ENCODE assay signal across 13 cellular contexts in genomic region chr6:105259912-105260889, GRCh38.
DNase-seq lines count a peak whose midpoint lies in the region; ATAC-seq and TF ChIP-seq lines count a peak whose summit lies in the region.
"Had no signal": no experiment of that assay in that cellular context is flagged by ENCODE, and none has a peak within 500 bp of the region (broad histone marks: within the 10 kb centered on the region; RNA-seq: fewer than 3 reads in every experiment).

No MANE protein-coding gene starts in this region.

- H3K4me1 ChIP-seq in left lung: no peaks in the 10 kb centered on the region
- no peaks in the 10 kb centered on the region for H3K4me1 ChIP-seq in gastroesophageal sphincter
- H3K4me1 ChIP-seq: foreskin keratinocyte, upper lobe of right lung had no signal

- H3K36me3 ChIP-seq in left lung (no peaks in the 10 kb centered on the region), gastroesophageal sphincter (no peaks in the 10 kb centered on the region)
- H3K36me3 ChIP-seq: upper lobe of right lung had no signal

- TF ChIP-seq EP300 in gastroesophageal sphincter (IDR thresholded peaks at IDR 0.05): no peak

- WGBS in gastroesophageal sphincter (ENCODE audit: low coverage in 1 of 2), 2 donors: 62 to 83% methylated on average over 12 to 13 of the region's 13 CpGs

- ATAC-seq in SK-N-SH treated with all-trans-retinoic acid at 6 μM for 48 hours (peak; percentile 74; the same call in 2 of the 3 replicates), left lung (peak; percentile 26), gastroesophageal sphincter (no peak)
- ATAC-seq: effector memory CD8-positive, alpha-beta T cell; upper lobe of right lung had no signal

- TF ChIP-seq POLR2A in gastroesophageal sphincter (IDR thresholded peaks at IDR 0.05): no peak

- TF ChIP-seq CTCF in left lung (IDR thresholded peaks at IDR 0.05) (no peak), gastroesophageal sphincter (IDR thresholded peaks at IDR 0.05) (no peak)

- no peaks in the 10 kb centered on the region for H3K27me3 ChIP-seq in left lung
- no peaks in the 10 kb centered on the region for H3K27me3 ChIP-seq in gastroesophageal sphincter
- H3K27me3 ChIP-seq: upper lobe of right lung had no signal

- intact Hi-C loops in left lung (cut with DNase I): no loop called here
- intact Hi-C loops in head of caudate nucleus (cut with DNase I): no loop called here

- peak; percentile 42 for DNase-seq in NCI-H1105 (lab: John Stamatoyannopoulos, UW)
- peak; percentile 96 for DNase-seq in NCI-H2107 treated with DMSO at 0.1 percent for 48 hours (lab: John Stamatoyannopoulos, UW; ENCODE audit: unreplicated experiment)
- no peak for DNase-seq in left lung
- DNase-seq in GM19240 (ENCODE audit: insufficient read length, low spot score): no peak
- no peak for DNase-seq in head of caudate nucleus
- DNase-seq: activated gamma-delta T cell treated with Interleukin-2 at 50 U/mL for 16 hours; effector memory CD8-positive, alpha-beta T cell; foreskin keratinocyte; stimulated activated CD4-positive, alpha-beta T cell treated with anti-CD3 and anti-CD28 coated beads, Interleukin-2, amount 100 ng/mL, for 24 hours; upper lobe of right lung had no signal

- H3K4me3 ChIP-seq in left lung (no peak overlapping the region), gastroesophageal sphincter (no peak overlapping the region)
- H3K4me3 ChIP-seq: upper lobe of right lung had no signal

- H3K27ac ChIP-seq in left lung (no peak overlapping the region), gastroesophageal sphincter (no peak overlapping the region)
- H3K27ac ChIP-seq: foreskin keratinocyte, upper lobe of right lung, VCaP had no signal

- no peaks in the 10 kb centered on the region for H3K9me3 ChIP-seq in left lung
- no peaks in the 10 kb centered on the region for H3K9me3 ChIP-seq in gastroesophageal sphincter
- H3K9me3 ChIP-seq: upper lobe of right lung had no signal

TF ChIP-seq in SK-N-SH treated with all-trans-retinoic acid at 6 μM for 48 hours, 23 proteins besides CTCF, POLR2A, EP300 and RAD21:
- TF ChIP-seq ZNF565 (CRISPR knock-in tag; conservative IDR thresholded peaks at IDR 0.05; ENCODE audit: low read depth): no peak
- no peak for TF ChIP-seq ISL1 (CRISPR knock-in tag; IDR thresholded peaks at IDR 0.05)
- no peak for TF ChIP-seq ZFP3 (CRISPR knock-in tag; IDR thresholded peaks at IDR 0.05)
- TF ChIP-seq ARNTL (CRISPR knock-in tag; IDR thresholded peaks at IDR 0.05; ENCODE audit: borderline replicate concordance, low read depth): no peak
- TF ChIP-seq TCF4 (CRISPR knock-in tag; IDR thresholded peaks at IDR 0.05; ENCODE audit: borderline replicate concordance): no peak
- no peak for TF ChIP-seq ZNF70 (CRISPR knock-in tag; IDR thresholded peaks at IDR 0.05)
- TF ChIP-seq ZNF8 (CRISPR knock-in tag; IDR thresholded peaks at IDR 0.05): no peak
- TF ChIP-seq POU6F1 (CRISPR knock-in tag; IDR thresholded peaks at IDR 0.05; ENCODE audit: borderline replicate concordance, low read depth): no peak
- no peak for TF ChIP-seq BACH2 (CRISPR knock-in tag; IDR thresholded peaks at IDR 0.05; ENCODE audit: borderline replicate concordance)
- TF ChIP-seq TSHZ2 (CRISPR knock-in tag; IDR thresholded peaks at IDR 0.05): no peak
- TF ChIP-seq RARB (CRISPR knock-in tag; IDR thresholded peaks at IDR 0.05): no peak
- TF ChIP-seq PATZ1 (CRISPR knock-in tag; IDR thresholded peaks at IDR 0.05; ENCODE audit: borderline replicate concordance): no peak
- no peak for TF ChIP-seq ESRRG (CRISPR knock-in tag; IDR thresholded peaks at IDR 0.05)

Comparison
In these comparisons a context has a peak if more than half of its experiments do, and no peak if none do; other contexts are left out.
1. DNase-seq: peak in NCI-H1105 (single experiment) and NCI-H2107 treated with DMSO at 0.1 percent for 48 hours (single experiment); none in left lung (0 of 2), GM19240 (single experiment) and head of caudate nucleus (0 of 42).